In genomic region chr5:116652903-116653302, GRCh38 we compare ENCODE assay signal across 13 cellular contexts.
DNase-seq lines count a peak whose midpoint lies in the region; ATAC-seq and TF ChIP-seq lines count a peak whose summit lies in the region.
"Had no signal": no experiment of that assay in that cellular context is flagged by ENCODE, and none has a peak within 500 bp of the region (broad histone marks: within the 10 kb centered on the region; RNA-seq: fewer than 3 reads in every experiment).

No MANE protein-coding gene starts in this region.

- H3K27ac ChIP-seq in iPS-20b (ENCODE audit: low read length) (peak overlapping the region; percentile 73), gastrocnemius medialis (peak overlapping the region in 2 of 4 donors; percentile 24 to 56)
- H3K27ac ChIP-seq in effector memory CD4-positive, alpha-beta T cell (ENCODE audit: insufficient read depth, low read length, poor library complexity, severe bottlenecking) = no peak overlapping the region
- H3K27ac ChIP-seq: cardiac muscle cell, lower lobe of right lung, stomach had no signal

- TF ChIP-seq CTCF in choroid plexus epithelial cell (conservative IDR thresholded peaks at IDR 0.05; ENCODE audit: low read depth, low read length) = no peak
- no peak for TF ChIP-seq CTCF in gastrocnemius medialis (IDR thresholded peaks at IDR 0.05 in 4 of 5, conservative IDR thresholded peaks at IDR 0.05 in 1 of 5)

- in situ Hi-C loops in gastrocnemius medialis (cut with MboI; ENCODE audit: low sequenced_read_pairs in 4 of 4) = no loop called here

- H3K4me1 ChIP-seq in iPS-20b (ENCODE audit: insufficient read depth, low read length) (peaks cover 54% of the 10 kb centered on the region), gastrocnemius medialis (peaks cover 4 to 6% of the 10 kb centered on the region in 2 donors)
- H3K4me1 ChIP-seq in effector memory CD4-positive, alpha-beta T cell (ENCODE audit: control insufficient read depth, insufficient read depth, low read length, poor library complexity, severe bottlenecking) = no peaks in the 10 kb centered on the region
- H3K4me1 ChIP-seq: lower lobe of right lung, stomach had no signal

- H3K27me3 ChIP-seq in iPS-20b (ENCODE audit: insufficient read depth, low read length) (no peaks in the 10 kb centered on the region), gastrocnemius medialis (peaks cover 0 to 4% (median 0%) of the 10 kb centered on the region in 3 donors)
- no peaks in the 10 kb centered on the region for H3K27me3 ChIP-seq in effector memory CD4-positive, alpha-beta T cell (replicated peaks; ENCODE audit: control insufficient read depth, insufficient read depth, low read length, poor library complexity, severe bottlenecking)
- H3K27me3 ChIP-seq: cardiac muscle cell, stomach had no signal

- ATAC-seq in gastrocnemius medialis (peak; percentile 80 to 85), HG02870 (IDR thresholded peaks at IDR 0.05; ENCODE audit: unreplicated experiment) (no peak)

- H3K9me3 ChIP-seq in iPS-20b (ENCODE audit: insufficient read depth, low read depth, low read length) = no peaks in the 10 kb centered on the region
- H3K9me3 ChIP-seq in gastrocnemius medialis = no peaks in the 10 kb centered on the region
- no peaks in the 10 kb centered on the region for H3K9me3 ChIP-seq in effector memory CD4-positive, alpha-beta T cell (ENCODE audit: control insufficient read depth, low read length)
- H3K9me3 ChIP-seq: lower lobe of right lung, stomach had no signal

- DNase-seq in NCI-H460 (ENCODE audit: extremely low read depth, low read depth) = peak; percentile 11
- peak; percentile 9 for DNase-seq in choroid plexus epithelial cell (ENCODE audit: low read depth)
- no peak for DNase-seq in gastrocnemius medialis
- DNase-seq in NCI-H146 treated with DMSO at 0.1 percent for 48 hours (lab: John Stamatoyannopoulos, UW; ENCODE audit: unreplicated experiment) = no peak
- DNase-seq in UCSD-AML1 (lab: John Stamatoyannopoulos, UW; ENCODE audit: unreplicated experiment) = no peak
- no peak for DNase-seq in effector memory CD4-positive, alpha-beta T cell
- DNase-seq: activated CD4-positive, alpha-beta T cell treated with anti-CD3 and anti-CD28 coated beads, Interleukin-2, amount 10 ng/mL, durations not matched to agents 24 days and 14 days; CD4-positive, CD25-positive, alpha-beta regulatory T cell; lower lobe of right lung; stomach had no signal

- no peak for TF ChIP-seq POLR2A in gastrocnemius medialis (IDR thresholded peaks at IDR 0.05)

- H3K4me3 ChIP-seq in choroid plexus epithelial cell (ENCODE audit: low read depth, low read length) = no peak overlapping the region
- H3K4me3 ChIP-seq in iPS-20b (ENCODE audit: low read length) = peak overlapping the region; percentile 53; the same call in 1 of the 2 replicates
- no peak overlapping the region for H3K4me3 ChIP-seq in gastrocnemius medialis
- H3K4me3 ChIP-seq in effector memory CD4-positive, alpha-beta T cell (ENCODE audit: insufficient read depth, low read depth, low read length, poor library complexity, severe bottlenecking) = no peak overlapping the region
- H3K4me3 ChIP-seq: cardiac muscle cell, lower lobe of right lung, stomach had no signal

- intact Hi-C loops in gastrocnemius medialis (cut with DNase I; ENCODE audit: low total_unique reads) = loop anchor here (2.0 kb wide), 2 partner anchors 78 to 118 kb away; partner anchors contain the start of gene SEMA6A

- peak overlapping the region; percentile 55; the same call in 1 of the 2 replicates for H3K9ac ChIP-seq in iPS-20b (ENCODE audit: low read depth, low read length)

- no peaks in the 10 kb centered on the region for H3K36me3 ChIP-seq in iPS-20b (ENCODE audit: insufficient read depth, low read depth, low read length)
- no peaks in the 10 kb centered on the region for H3K36me3 ChIP-seq in gastrocnemius medialis
- no peaks in the 10 kb centered on the region for H3K36me3 ChIP-seq in effector memory CD4-positive, alpha-beta T cell (ENCODE audit: control insufficient read depth, insufficient read depth, low read length)
- H3K36me3 ChIP-seq: cardiac muscle cell, lower lobe of right lung, stomach had no signal

Comparison
In these comparisons a context has a peak if more than half of its experiments do, and no peak if none do; other contexts are left out.
1. DNase-seq: peak in NCI-H460 (single experiment) and choroid plexus epithelial cell (single experiment); none in gastrocnemius medialis (0 of 2), NCI-H146 treated with DMSO at 0.1 percent for 48 hours (single experiment), UCSD-AML1 (single experiment) and effector memory CD4-positive, alpha-beta T cell (0 of 3).